Comparison of ENCODE assay signal across 21 cellular contexts in genomic region chr10:58625070-58625469, GRCh38.
DNase-seq lines count a peak whose midpoint lies in the region; ATAC-seq, FAIRE-seq and TF ChIP-seq lines count a peak whose summit lies in the region.
"Had no signal": no experiment of that assay in that cellular context is flagged by ENCODE, and none has a peak within 500 bp of the region (broad histone marks: within the 10 kb centered on the region; RNA-seq: fewer than 3 reads in every experiment).

No MANE protein-coding gene starts in this region.

- ATAC-seq in HG03097 (IDR thresholded peaks at IDR 0.05; ENCODE audit: low FRiP score, unreplicated experiment) = no peak
- ATAC-seq: activated T-helper 17 cell treated with anti-CD3 and anti-CD28 coated beads, Interleukin-2, amount 50 U/mL, for 72 hours had no signal

- H3K27ac ChIP-seq in OCI-LY7 (ENCODE audit: low read depth, low read length, poor library complexity, severe bottlenecking) = no peak overlapping the region
- H3K27ac ChIP-seq: cardiac muscle cell, KMS-11, ovary had no signal

- POLR2A ChIA-PET in OCI-LY7 (lab: Charles Lee) = interaction anchor here (0.7 kb wide), 1 partner anchor 79 kb away, joined by 3 read pairs; no protein-coding TSS in a partner anchor

- CTCF ChIA-PET in OCI-LY7 (lab: Charles Lee; ENCODE audit: unreplicated experiment) = no interaction called here

- H3K36me3 Mint-ChIP-seq in chondrocyte (ENCODE audit: low read depth) = peaks cover 10% of the 10 kb centered on the region
- H3K36me3 Mint-ChIP-seq: mesothelial cell of epicardium had no signal

- H3K4me2 ChIP-seq in OCI-LY7 (ENCODE audit: low read length) = no peak overlapping the region
- H3K4me2 ChIP-seq: KMS-11 had no signal

- no peak for FAIRE-seq in D721Med (lab: Jason Lieb, UNC)

- no peaks in the 10 kb centered on the region for H3K27me3 Mint-ChIP-seq in chondrocyte (ENCODE audit: low read depth)
- H3K27me3 Mint-ChIP-seq: activated T-helper 17 cell treated with anti-CD3 and anti-CD28 coated beads, Interleukin-2, amount 50 U/mL, for 72 hours; B cell; type B pancreatic cell had no signal

- H3K36me3 ChIP-seq in kidney epithelial cell (ENCODE audit: control insufficient read depth, insufficient read depth, low read length) (peaks cover 1% of the 10 kb centered on the region), OCI-LY7 (ENCODE audit: insufficient read depth, low read length) (no peaks in the 10 kb centered on the region)
- H3K36me3 ChIP-seq: cardiac muscle cell, ovary had no signal

- H3K4me3 Mint-ChIP-seq in chondrocyte (ENCODE audit: unreplicated experiment) = no peak overlapping the region
- H3K4me3 Mint-ChIP-seq: activated T-helper 17 cell treated with anti-CD3 and anti-CD28 coated beads, Interleukin-2, amount 50 U/mL, for 72 hours; B cell; mesothelial cell of epicardium; type B pancreatic cell had no signal

- H3K79me2 ChIP-seq in OCI-LY7 (ENCODE audit: insufficient read depth, low read depth, low read length) = no peaks in the 10 kb centered on the region

- TF ChIP-seq CTCF in chondrocyte (IDR thresholded peaks at IDR 0.05) (no peak), kidney epithelial cell (IDR thresholded peaks at IDR 0.05; ENCODE audit: insufficient read depth, low read length, poor library complexity, severe bottlenecking) (no peak), D721Med (IDR thresholded peaks at IDR 0.05; ENCODE audit: insufficient read depth, missing control alignments) (no peak), OCI-LY7 (conservative IDR thresholded peaks at IDR 0.05; ENCODE audit: low read length) (no peak)

- BruUV-seq in OCI-LY7 (replicated peaks; lab: Mats Ljungman, UMichigan) = no TSS peak

- no peaks in the 10 kb centered on the region for H3K9me3 ChIP-seq in OCI-LY7 (ENCODE audit: low read length)
- H3K9me3 ChIP-seq: ovary had no signal

- intact Hi-C loops in OCI-LY7 (cut with micrococcal nuclease; ENCODE audit: unreplicated experiment) = no loop called here

- no peaks in the 10 kb centered on the region for H4K20me1 ChIP-seq in OCI-LY7 (ENCODE audit: insufficient read depth, low read length)

- H3K4me1 Mint-ChIP-seq in chondrocyte (ENCODE audit: low read depth) = peaks cover 25% of the 10 kb centered on the region
- H3K4me1 Mint-ChIP-seq: activated T-helper 17 cell treated with anti-CD3 and anti-CD28 coated beads, Interleukin-2, amount 50 U/mL, for 72 hours; B cell had no signal

- H3K4me1 ChIP-seq in OCI-LY7 (ENCODE audit: insufficient read depth, low read length, poor library complexity, severe bottlenecking) = no peaks in the 10 kb centered on the region

- H3K9me3 Mint-ChIP-seq in chondrocyte (ENCODE audit: low read depth) = no peaks in the 10 kb centered on the region
- H3K9me3 Mint-ChIP-seq: activated T-helper 17 cell treated with anti-CD3 and anti-CD28 coated beads, Interleukin-2, amount 50 U/mL, for 72 hours; mesothelial cell of epicardium; type B pancreatic cell had no signal

- H3K27me3 ChIP-seq in kidney epithelial cell (ENCODE audit: control insufficient read depth, insufficient read depth, low read length) = no peaks in the 10 kb centered on the region
- H3K27me3 ChIP-seq: cardiac muscle cell, ovary had no signal

- H3K9me2 ChIP-seq in OCI-LY7 (ENCODE audit: insufficient read depth, low read length) = no peaks in the 10 kb centered on the region

- no peak overlapping the region for H2AFZ ChIP-seq in OCI-LY7 (ENCODE audit: low read length)

- DNase-seq in AG08396 (ENCODE audit: low spot score) (peak; percentile 18), HT1080 (ENCODE audit: low read depth) (peak; percentile 94), chondrocyte (ENCODE audit: low spot score) (no peak), kidney epithelial cell (ENCODE audit: low read depth) (peak; percentile 53), D721Med (ENCODE audit: insufficient read length, low spot score) (no peak), OCI-LY7 (ENCODE audit: low spot score) (no peak)
- no peak for DNase-seq in activated T-cell treated with anti-CD3 and anti-CD28 coated beads, Interleukin-2, amount 50 U/mL, for 48 hours
- DNase-seq: activated CD4-positive, alpha-beta T cell treated with anti-CD3 and anti-CD28 coated beads, Interleukin-2, amount 50 U/mL, for 48 hours; GOT3; NCI-H2029; ovary; SHP77 treated with DMSO at 0.1 percent for 48 hours; stimulated activated CD8-positive, alpha-beta memory T cell treated with anti-CD3 and anti-CD28 coated beads, Interleukin-4, amount 100 ng/mL, for 48 hours; T1000 had no signal

- H3K27ac Mint-ChIP-seq in chondrocyte (ENCODE audit: unreplicated experiment) = peak overlapping the region; percentile 55
- H3K27ac Mint-ChIP-seq: activated T-helper 17 cell treated with anti-CD3 and anti-CD28 coated beads, Interleukin-2, amount 50 U/mL, for 72 hours; B cell; mesothelial cell of epicardium; type B pancreatic cell had no signal

- H3K4me3 ChIP-seq in kidney epithelial cell (ENCODE audit: low read depth, low read length) (no peak overlapping the region), OCI-LY7 (ENCODE audit: low read depth, low read length, poor library complexity, severe bottlenecking) (no peak overlapping the region)
- H3K4me3 ChIP-seq: cardiac muscle cell, ovary had no signal

Comparison
In these comparisons a context has a peak if more than half of its experiments do, and no peak if none do; other contexts are left out.
1. DNase-seq: peak in AG08396 (single experiment), HT1080 (single experiment) and kidney epithelial cell (single experiment); none in chondrocyte (single experiment), D721Med (single experiment), activated T-cell treated with anti-CD3 and anti-CD28 coated beads, Interleukin-2, amount 50 U/mL, for 48 hours (0 of 2) and OCI-LY7 (single experiment).